9 cellular contexts compared by ENCODE assay signal in genomic region chr18:74331404-74331803, GRCh38. TPM values are rescaled to one million over a fixed set of nuclear protein-coding genes. Genes with fewer than 3 reads are reported as not detected.
DNase-seq lines count a peak whose midpoint lies in the region; ATAC-seq and TF ChIP-seq lines count a peak whose summit lies in the region.
"Had no signal": no experiment of that assay in that cellular context is flagged by ENCODE, and none has a peak within 500 bp of the region (broad histone marks: within the 10 kb centered on the region; RNA-seq: fewer than 3 reads in every experiment).

No MANE protein-coding gene starts in this region.

- DNase-seq in activated CD4-positive, alpha-beta T cell treated with anti-CD3 and anti-CD28 coated beads for 36 hours, result no peak
- no peak for DNase-seq in activated CD4-positive, alpha-beta T cell treated with anti-CD3 and anti-CD28 coated beads, Interleukin-2, amount 50 U/mL, for 1 hour
- DNase-seq in NCI-H526 treated with DMSO at 0.1 percent for 48 hours (lab: John Stamatoyannopoulos, UW), result peak; percentile 5
- peak; percentile 77 for DNase-seq in fibroblast of peridontal ligament (ENCODE audit: extremely low read depth)
- no peak for DNase-seq in type B pancreatic cell (ENCODE audit: extremely low spot score, unreplicated experiment)
- no peak for DNase-seq in activated CD4-positive, alpha-beta T cell treated with anti-CD3 and anti-CD28 coated beads, Interleukin-2, amount 50 U/mL, for 4 hours
- no peak for DNase-seq in NCI-H187 treated with DMSO at 0.1 percent for 48 hours (lab: John Stamatoyannopoulos, UW)

- intact Hi-C loops in activated CD4-positive, alpha-beta T cell treated with anti-CD3 and anti-CD28 coated beads for 36 hours (cut with DNase I, micrococcal nuclease), result no loop called here

- no peaks in the 10 kb centered on the region for H3K4me1 Mint-ChIP-seq in activated CD4-positive, alpha-beta T cell treated with anti-CD3 and anti-CD28 coated beads for 36 hours
- H3K4me1 Mint-ChIP-seq in type B pancreatic cell (ENCODE audit: unreplicated experiment), result no peaks in the 10 kb centered on the region

- H3K9me3 Mint-ChIP-seq in activated CD4-positive, alpha-beta T cell treated with anti-CD3 and anti-CD28 coated beads for 36 hours (ENCODE audit: low read depth), result peaks cover 1% of the 10 kb centered on the region
- H3K9me3 Mint-ChIP-seq in type B pancreatic cell, result no peaks in the 10 kb centered on the region

- POLR2A ChIA-PET in activated CD4-positive, alpha-beta T cell treated with anti-CD3 and anti-CD28 coated beads for 36 hours (lab: Charles Lee), result no interaction called here

- TF ChIP-seq CTCF in type B pancreatic cell (conservative IDR thresholded peaks at IDR 0.05), result peak; percentile 52

- peaks cover 4% of the 10 kb centered on the region for H3K27me3 Mint-ChIP-seq in activated CD4-positive, alpha-beta T cell treated with anti-CD3 and anti-CD28 coated beads for 36 hours
- H3K27me3 Mint-ChIP-seq in type B pancreatic cell, result no peaks in the 10 kb centered on the region

- H3K36me3 Mint-ChIP-seq in activated CD4-positive, alpha-beta T cell treated with anti-CD3 and anti-CD28 coated beads for 36 hours (ENCODE audit: low read depth), result no peaks in the 10 kb centered on the region
- H3K36me3 Mint-ChIP-seq in type B pancreatic cell, result no peaks in the 10 kb centered on the region

- no peak overlapping the region for H3K27ac Mint-ChIP-seq in activated CD4-positive, alpha-beta T cell treated with anti-CD3 and anti-CD28 coated beads for 36 hours
- no peak overlapping the region for H3K27ac Mint-ChIP-seq in type B pancreatic cell

- CTCF ChIA-PET in activated CD4-positive, alpha-beta T cell treated with anti-CD3 and anti-CD28 coated beads for 36 hours (lab: Charles Lee), result no interaction called here

- no peak overlapping the region for H3K4me3 Mint-ChIP-seq in activated CD4-positive, alpha-beta T cell treated with anti-CD3 and anti-CD28 coated beads for 36 hours
- no peak overlapping the region for H3K4me3 Mint-ChIP-seq in type B pancreatic cell

- peak; percentile 36 for ATAC-seq in activated CD4-positive, alpha-beta T cell treated with anti-CD3 and anti-CD28 coated beads for 36 hours
- no peak for ATAC-seq in GM21447 (IDR thresholded peaks at IDR 0.05; ENCODE audit: unreplicated experiment)

RNA-seq across cellular contexts. Expression of gene C18orf63, which starts 15.8 kb away (rescaled TPM):
- not detected for total RNA-seq in activated CD4-positive, alpha-beta T cell treated with anti-CD3 and anti-CD28 coated beads for 36 hours
- total RNA-seq in type B pancreatic cell (ENCODE audit: low replicate concordance), result not detected in 2 replicates
- total RNA-seq: subcutaneous adipose tissue had no signal

RNA-seq across cellular contexts. Expression of gene CYB5A, which starts 39.6 kb away (rescaled TPM):
- 10 to 100 TPM; 53.1 to 61.4 TPM for total RNA-seq in activated CD4-positive, alpha-beta T cell treated with anti-CD3 and anti-CD28 coated beads for 36 hours
- total RNA-seq in type B pancreatic cell (ENCODE audit: low replicate concordance), result 74.9 and 101 TPM in 2 replicates

Comparison
In these comparisons a context has a peak if more than half of its experiments do, and no peak if none do; other contexts are left out.
1. DNase-seq: peak in NCI-H526 treated with DMSO at 0.1 percent for 48 hours (single experiment) and fibroblast of peridontal ligament (single experiment); none in activated CD4-positive, alpha-beta T cell treated with anti-CD3 and anti-CD28 coated beads for 36 hours (single experiment), activated CD4-positive, alpha-beta T cell treated with anti-CD3 and anti-CD28 coated beads, Interleukin-2, amount 50 U/mL, for 1 hour (single experiment), type B pancreatic cell (single experiment), activated CD4-positive, alpha-beta T cell treated with anti-CD3 and anti-CD28 coated beads, Interleukin-2, amount 50 U/mL, for 4 hours (0 of 2) and NCI-H187 treated with DMSO at 0.1 percent for 48 hours (single experiment).